In the genomic region with DNA sequence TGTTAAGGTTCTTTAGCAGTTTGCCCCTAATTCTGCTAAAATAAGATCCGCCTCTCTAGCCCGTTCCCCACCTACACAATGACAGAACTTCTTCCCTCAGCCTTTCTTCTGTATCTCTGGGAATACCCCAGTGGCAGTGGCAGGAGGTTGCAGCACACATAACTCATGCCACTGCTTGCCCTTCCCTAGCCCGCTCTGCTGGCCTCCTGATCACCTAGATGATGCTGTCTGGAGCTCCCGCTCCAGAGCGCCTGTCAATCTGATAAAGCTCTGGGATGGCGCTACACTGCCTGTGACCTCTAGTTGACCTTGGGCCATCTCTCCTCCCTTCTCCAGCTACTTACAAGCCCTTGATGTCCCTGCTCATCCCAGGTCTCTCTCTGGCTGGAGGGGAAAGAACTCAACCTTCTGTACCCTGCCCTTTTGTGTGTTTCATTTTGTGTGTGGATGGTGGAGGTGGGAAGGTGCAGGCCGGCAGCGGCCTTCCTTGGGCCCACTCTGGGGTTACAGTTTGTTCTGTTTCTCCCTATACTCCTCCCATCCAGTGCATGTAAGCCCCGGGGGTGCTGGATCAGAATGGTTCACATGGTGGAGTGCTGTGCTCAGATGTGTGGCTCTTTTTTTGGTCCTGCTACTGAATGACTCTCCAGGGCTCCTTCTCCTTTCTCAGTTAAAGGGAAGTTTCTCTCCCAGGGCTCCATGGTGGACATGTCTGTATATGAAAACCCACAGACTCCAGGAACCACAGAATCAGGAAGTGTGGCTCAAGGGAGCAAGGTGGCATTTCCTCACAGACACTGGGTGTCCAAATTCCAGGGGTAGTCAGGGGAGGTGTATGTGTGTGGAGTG, we compare ENCODE assay signal across 18 cellular contexts. TPM values are rescaled to one million over a fixed set of nuclear protein-coding genes. Genes with fewer than 3 reads are reported as not detected.
DNase-seq lines count a peak whose midpoint lies in the region; ATAC-seq, FAIRE-seq and TF ChIP-seq lines count a peak whose summit lies in the region.
"Had no signal": no experiment of that assay in that cellular context is flagged by ENCODE, and none has a peak within 500 bp of the region (broad histone marks: within the 10 kb centered on the region; RNA-seq: fewer than 3 reads in every experiment).

No MANE protein-coding gene starts in this region.

- POLR2A ChIA-PET in HepG2 (lab: Yijun Ruan, JAX), result no interaction called here
- POLR2A ChIA-PET in CD8-positive, alpha-beta T cell (lab: Charles Lee), result interaction anchor here (1.0 kb wide), 1 partner anchor 19 kb away, joined by 3 read pairs; no protein-coding TSS in a partner anchor

- no peaks in the 10 kb centered on the region for H3K4me1 Mint-ChIP-seq in CD8-positive, alpha-beta T cell (ENCODE audit: low read depth)

- H3K27me3 Mint-ChIP-seq in CD8-positive, alpha-beta T cell (ENCODE audit: low read depth), result peaks cover 2% of the 10 kb centered on the region

- H3K9ac ChIP-seq in HepG2 (ENCODE audit: insufficient read depth, low read depth, low read length), result no peak overlapping the region
- H3K9ac ChIP-seq in kidney (ENCODE audit: low read length in 2 of 2), result no peak overlapping the region

- TF ChIP-seq CTCF in HepG2 (CRISPR knock-in tag; IDR thresholded peaks at IDR 0.05) (no peak), right lobe of liver (IDR thresholded peaks at IDR 0.05) (no peak), esophagus muscularis mucosa (IDR thresholded peaks at IDR 0.05) (no peak), vagina (IDR thresholded peaks at IDR 0.05) (no peak), kidney (IDR thresholded peaks at IDR 0.05; ENCODE audit: borderline replicate concordance, extremely low read depth, insufficient read depth) (no peak)
- TF ChIP-seq CTCF in CD8-positive, alpha-beta T cell (IDR thresholded peaks at IDR 0.05), result no peak

- 19% methylated on average over 9 of the region's 9 CpGs for WGBS in HepG2 (ENCODE audit: low lambda C conversion rate)
- 66% methylated on average over 7 of the region's 9 CpGs for WGBS in right lobe of liver (ENCODE audit: insufficient coverage, low coverage, low lambda C conversion rate, missing lambda C conversion rate)
- WGBS in esophagus muscularis mucosa, result 89% methylated on average over 9 of the region's 9 CpGs

- TF ChIP-seq EP300 in HepG2 (IDR thresholded peaks at IDR 0.05; ENCODE audit: low read depth in 2 of 2, low read length in 2 of 2), result no peak
- TF ChIP-seq EP300 in HepG2 (CRISPR knock-in tag; IDR thresholded peaks at IDR 0.05; ENCODE audit: borderline replicate concordance), result no peak
- TF ChIP-seq EP300 in esophagus muscularis mucosa (IDR thresholded peaks at IDR 0.05), result no peak

- H3K4me1 ChIP-seq in HepG2 (ENCODE audit: insufficient read depth, low read length), result no peaks in the 10 kb centered on the region
- no peaks in the 10 kb centered on the region for H3K4me1 ChIP-seq in right lobe of liver
- H3K4me1 ChIP-seq in esophagus muscularis mucosa, result no peaks in the 10 kb centered on the region
- H3K4me1 ChIP-seq in CD8-positive, alpha-beta T cell (ENCODE audit: insufficient read depth, low read length), result no peaks in the 10 kb centered on the region
- H3K4me1 ChIP-seq in vagina, result no peaks in the 10 kb centered on the region
- H3K4me1 ChIP-seq in kidney (ENCODE audit: control insufficient read depth in 1 of 2, insufficient read depth in 1 of 2, low read depth in 1 of 2, low read length in 2 of 2), result no peaks in the 10 kb centered on the region
- H3K4me1 ChIP-seq: gastroesophageal sphincter, psoas muscle, tibial artery had no signal

- in situ Hi-C loops in HepG2 (cut with HindIII; ENCODE audit: extremely low pct_ligation_motif_present, low pct_unique_long_range_greater_than_20kb), result no loop called here

- DNase-seq in HepG2 (ENCODE audit: low spot score), result no peak
- DNase-seq in right lobe of liver, result no peak
- peak; percentile 79 for DNase-seq in esophagus muscularis mucosa (ENCODE audit: extremely low spot score)
- no peak for DNase-seq in activated effector memory CD4-positive, alpha-beta T cell treated with Interleukin-2 at 50 U/mL for 16 hours
- no peak for DNase-seq in CD8-positive, alpha-beta T cell
- no peak for DNase-seq in vagina (ENCODE audit: extremely low spot score in 2 of 2)
- no peak for DNase-seq in kidney
- DNase-seq: activated CD4-positive, alpha-beta T cell treated with anti-CD3 and anti-CD28 coated beads, Interleukin-2, amount 50 U/mL, for 4 hours; activated gamma-delta T cell treated with Interleukin-2 at 50 U/mL for 16 hours; DMS79; effector memory CD8-positive, alpha-beta T cell; NCI-H510A treated with DMSO at 0.1 percent for 48 hours; psoas muscle; tibial artery had no signal

- H3K4me3 Mint-ChIP-seq in CD8-positive, alpha-beta T cell, result no peak overlapping the region
- H3K4me3 Mint-ChIP-seq: effector memory CD8-positive, alpha-beta T cell had no signal

- H3K27ac ChIP-seq in HepG2 (ENCODE audit: extremely low read length, insufficient read depth, low read length), result no peak overlapping the region
- H3K27ac ChIP-seq in right lobe of liver, result no peak overlapping the region
- no peak overlapping the region for H3K27ac ChIP-seq in esophagus muscularis mucosa (replicated peaks in 1 of 4)
- no peak overlapping the region for H3K27ac ChIP-seq in CD8-positive, alpha-beta T cell (ENCODE audit: low read depth, low read length)
- H3K27ac ChIP-seq in vagina, result no peak overlapping the region
- no peak overlapping the region for H3K27ac ChIP-seq in kidney (ENCODE audit: low read depth in 2 of 2, low read length in 2 of 2)
- H3K27ac ChIP-seq: cardiac muscle cell, gastroesophageal sphincter, psoas muscle, tibial artery had no signal

- no peaks in the 10 kb centered on the region for H3K79me2 ChIP-seq in HepG2 (ENCODE audit: insufficient read depth, low read length)

- CTCF ChIA-PET in HepG2 (lab: Yijun Ruan, JAX; ENCODE audit: low intra/inter-chr PET ratio, low total read pairs), result no interaction called here
- CTCF ChIA-PET in CD8-positive, alpha-beta T cell (lab: Charles Lee), result no interaction called here

- no TSS peak for BruUV-seq in HepG2 (replicated peaks; lab: Mats Ljungman, UMichigan)

- H3K36me3 ChIP-seq in HepG2 (replicated peaks in 1 of 2; ENCODE audit: control insufficient read depth in 1 of 2, insufficient read depth in 2 of 2, low read length in 2 of 2) (no peaks in the 10 kb centered on the region), right lobe of liver (no peaks in the 10 kb centered on the region), esophagus muscularis mucosa (no peaks in the 10 kb centered on the region), vagina (no peaks in the 10 kb centered on the region), kidney (ENCODE audit: control insufficient read depth in 1 of 2, insufficient read depth in 2 of 2, low read length in 2 of 2) (no peaks in the 10 kb centered on the region)
- H3K36me3 ChIP-seq in CD8-positive, alpha-beta T cell (ENCODE audit: insufficient read depth, low read length), result no peaks in the 10 kb centered on the region
- H3K36me3 ChIP-seq: cardiac muscle cell, gastroesophageal sphincter, tibial artery had no signal

- no peak overlapping the region for H3K27ac Mint-ChIP-seq in CD8-positive, alpha-beta T cell
- H3K27ac Mint-ChIP-seq: effector memory CD8-positive, alpha-beta T cell had no signal

- H4K20me1 ChIP-seq in HepG2 (ENCODE audit: insufficient read depth, low read length), result no peaks in the 10 kb centered on the region

- intact Hi-C loops in HepG2 (cut with micrococcal nuclease; ENCODE audit: unreplicated experiment) (loop anchor here (10.0 kb wide), 1 partner anchor 123 kb away; no protein-coding TSS in a partner anchor), right lobe of liver (cut with DNase I) (no loop called here), esophagus muscularis mucosa (cut with DNase I) (no loop called here), vagina (cut with DNase I) (no loop called here), kidney (cut with DNase I) (no loop called here)
- intact Hi-C loops in CD8-positive, alpha-beta T cell (cut with DNase I, micrococcal nuclease), result no loop called here

- no peak overlapping the region for H3K4me3 ChIP-seq in HepG2 (replicated peaks in 1 of 3; ENCODE audit: insufficient read depth in 1 of 3, low read depth in 2 of 3, low read length in 3 of 3)
- H3K4me3 ChIP-seq in right lobe of liver, result no peak overlapping the region
- no peak overlapping the region for H3K4me3 ChIP-seq in esophagus muscularis mucosa
- no peak overlapping the region for H3K4me3 ChIP-seq in CD8-positive, alpha-beta T cell (ENCODE audit: low read depth, low read length)
- H3K4me3 ChIP-seq in vagina, result no peak overlapping the region
- no peak overlapping the region for H3K4me3 ChIP-seq in kidney (ENCODE audit: low read length in 2 of 2)
- H3K4me3 ChIP-seq: cardiac muscle cell, gastroesophageal sphincter, GM12878, psoas muscle, tibial artery had no signal

- H3K36me3 Mint-ChIP-seq in CD8-positive, alpha-beta T cell, result no peaks in the 10 kb centered on the region

- TF ChIP-seq RAD21 in HepG2 (CRISPR knock-in tag; IDR thresholded peaks at IDR 0.05), result no peak

- ATAC-seq in HepG2 (peak; percentile 85), right lobe of liver (no peak), SK-N-SH treated with all-trans-retinoic acid at 6 μM for 48 hours (peak; percentile 24; the same call in 1 of the 3 replicates)
- no peak for ATAC-seq in CD8-positive, alpha-beta T cell
- ATAC-seq: effector memory CD8-positive, alpha-beta T cell; gastroesophageal sphincter; GM12878; psoas muscle had no signal

- H3K4me2 ChIP-seq in HepG2 (ENCODE audit: low read depth, low read length), result peak overlapping the region; percentile 19; the same call in 1 of the 2 replicates

- H3K27me3 ChIP-seq in HepG2 (ENCODE audit: control insufficient read depth in 1 of 2, insufficient read depth in 2 of 2, low read length in 2 of 2), result peaks cover 4 to 14% of the 10 kb centered on the region in 2 experiments; a peak in 2 of 5 replicates
- H3K27me3 ChIP-seq in right lobe of liver, result no peaks in the 10 kb centered on the region
- H3K27me3 ChIP-seq in esophagus muscularis mucosa, result no peaks in the 10 kb centered on the region
- H3K27me3 ChIP-seq in CD8-positive, alpha-beta T cell (ENCODE audit: insufficient read depth, low read length), result no peaks in the 10 kb centered on the region
- H3K27me3 ChIP-seq in vagina, result no peaks in the 10 kb centered on the region
- H3K27me3 ChIP-seq: cardiac muscle cell, tibial artery had no signal

- H3K9me3 ChIP-seq in HepG2 (ENCODE audit: low read length) (no peaks in the 10 kb centered on the region), right lobe of liver (no peaks in the 10 kb centered on the region), esophagus muscularis mucosa (no peaks in the 10 kb centered on the region), vagina (no peaks in the 10 kb centered on the region), kidney (ENCODE audit: control insufficient read depth in 1 of 2, low read length in 2 of 2) (no peaks in the 10 kb centered on the region)
- no peaks in the 10 kb centered on the region for H3K9me3 ChIP-seq in CD8-positive, alpha-beta T cell (ENCODE audit: low read length)
- H3K9me3 ChIP-seq: gastroesophageal sphincter, psoas muscle had no signal

- FAIRE-seq in HepG2 (lab: Jason Lieb, UNC) (no peak), kidney (lab: Jason Lieb, UNC) (no peak)
- FAIRE-seq: GM12878 had no signal

- H2AFZ ChIP-seq in HepG2 (ENCODE audit: low read length), result no peak overlapping the region

- no peaks in the 10 kb centered on the region for H3K9me3 Mint-ChIP-seq in CD8-positive, alpha-beta T cell
- H3K9me3 Mint-ChIP-seq: effector memory CD8-positive, alpha-beta T cell had no signal

- TF ChIP-seq POLR2A in HepG2 (IDR thresholded peaks at IDR 0.05; ENCODE audit: insufficient read depth in 1 of 2, low read depth in 2 of 2, low read length in 2 of 2) (no peak), right lobe of liver (IDR thresholded peaks at IDR 0.05) (no peak), esophagus muscularis mucosa (IDR thresholded peaks at IDR 0.05; ENCODE audit: low read depth) (no peak), vagina (IDR thresholded peaks at IDR 0.05) (no peak)

RNA-seq across cellular contexts. Expression of a gene that starts 29.1 kb away (rescaled TPM):
- total RNA-seq in HepG2 (2016; rRNA removed; fragmentation: Illumina TruSeq; extraction: Trizol) (16.7 and 18.5 TPM in 2 replicates), right lobe of liver (1 to 10 TPM; 4.4 to 9.1 (median 6.9) TPM), esophagus muscularis mucosa (10 to 100 TPM; 15.0 to 20.8 (median 15.8) TPM), vagina (8.1 TPM), kidney (18.7 TPM)
- 1.8 and 2.4 TPM in 2 replicates for total RNA-seq in HepG2 (2016; cell fraction: cytosol; rRNA removed; fragmentation: Illumina TruSeq; extraction: Trizol; ENCODE audit: low read depth)
- 15.3 and 19.1 TPM in 2 replicates for total RNA-seq in HepG2 (2016; cell fraction: insoluble cytoplasmic fraction; rRNA removed; fragmentation: Illumina TruSeq; extraction: Trizol)
- 3.9 and 5.3 TPM in 2 replicates for total RNA-seq in HepG2 (2016; cell fraction: membrane; rRNA removed; fragmentation: Illumina TruSeq; extraction: Trizol)
- 23.1 and 23.6 TPM in 2 replicates for total RNA-seq in HepG2 (2016; cell fraction: nucleus; rRNA removed; fragmentation: Illumina TruSeq; extraction: Trizol)
- polyA plus RNA-seq in HepG2 (2011; rRNA removed) (9.0 and 9.9 TPM in 2 replicates), kidney (ENCODE audit: insufficient read depth, low read depth, low replicate concordance) (6.1 TPM)
- 2.6 and 4.0 TPM in 2 replicates for polyA plus RNA-seq in HepG2 (2011; cell fraction: cytosol; rRNA removed)
- polyA plus RNA-seq in HepG2 (2011; cell fraction: nucleus; rRNA removed), result 9.6 and 13.7 TPM in 2 replicates
- 6.3 and 8.5 TPM in 2 replicates for polyA plus RNA-seq in HepG2 (2012)
- polyA plus RNA-seq in HepG2 (2016; cell fraction: cytosol; fragmentation: Illumina TruSeq; extraction: Trizol; ENCODE audit: low read depth), result 0.60 and 0.66 TPM in 2 replicates
- polyA plus RNA-seq in HepG2 (2016; cell fraction: insoluble cytoplasmic fraction; fragmentation: Illumina TruSeq; extraction: Trizol; ENCODE audit: low read depth), result 9.3 and 11.2 TPM in 2 replicates
- 1.1 and 1.4 TPM in 2 replicates for polyA plus RNA-seq in HepG2 (2016; cell fraction: membrane; fragmentation: Illumina TruSeq; extraction: Trizol; ENCODE audit: low read depth)
- 38.4 and 40.1 TPM in 2 replicates for polyA plus RNA-seq in HepG2 (2016; cell fraction: nucleus; fragmentation: Illumina TruSeq; extraction: Trizol; ENCODE audit: insufficient read depth, low read depth)
- polyA minus RNA-seq in HepG2 (2011; rRNA and poly(A)+ RNA removed; ENCODE audit: low replicate concordance), result 6.7 and 14.5 TPM in 2 replicates
- 5.8 and 6.8 TPM in 2 replicates for polyA minus RNA-seq in HepG2 (2011; cell fraction: cytosol; rRNA and poly(A)+ RNA removed)
- 18.0 and 19.5 TPM in 2 replicates for polyA minus RNA-seq in HepG2 (2011; cell fraction: nucleus; rRNA and poly(A)+ RNA removed)
- total RNA-seq in CD8-positive, alpha-beta T cell, result 10 to 100 TPM; 26.2 to 27.1 TPM

Comparison
In these comparisons a context has a peak if more than half of its experiments do, and no peak if none do; other contexts are left out.
1. ATAC-seq: peak in HepG2 (single experiment) and SK-N-SH treated with all-trans-retinoic acid at 6 μM for 48 hours (single experiment); none in right lobe of liver (0 of 4) and CD8-positive, alpha-beta T cell (single experiment).